In the genomic region with DNA sequence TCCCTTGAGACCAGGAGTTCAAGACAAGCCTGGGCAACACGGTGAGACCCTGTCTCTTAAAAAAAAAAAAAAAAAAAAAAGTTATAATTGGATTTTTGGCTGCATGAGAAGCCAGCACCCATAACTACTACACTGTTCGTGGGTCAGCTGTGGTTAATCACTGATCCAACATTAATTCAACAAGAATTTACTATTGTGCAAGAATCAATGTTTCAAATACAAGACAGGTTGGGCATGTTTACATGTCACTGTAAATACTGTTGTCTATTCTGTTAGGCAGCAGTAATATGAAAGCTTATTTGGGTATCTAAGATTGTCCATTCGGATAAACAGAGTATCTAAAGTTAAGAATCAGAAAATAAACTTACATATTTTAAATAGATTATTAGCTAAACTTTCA, we compare ENCODE assay signal across 1 cellular context.
TF ChIP-seq lines count a peak whose summit lies in the region.

No MANE protein-coding gene starts in this region.

TF ChIP-seq in SK-N-SH treated with all-trans-retinoic acid at 6 μM for 48 hours, 23 proteins besides CTCF, POLR2A, EP300 and RAD21 (continued from another document):
- TF ChIP-seq, protein P1, sequence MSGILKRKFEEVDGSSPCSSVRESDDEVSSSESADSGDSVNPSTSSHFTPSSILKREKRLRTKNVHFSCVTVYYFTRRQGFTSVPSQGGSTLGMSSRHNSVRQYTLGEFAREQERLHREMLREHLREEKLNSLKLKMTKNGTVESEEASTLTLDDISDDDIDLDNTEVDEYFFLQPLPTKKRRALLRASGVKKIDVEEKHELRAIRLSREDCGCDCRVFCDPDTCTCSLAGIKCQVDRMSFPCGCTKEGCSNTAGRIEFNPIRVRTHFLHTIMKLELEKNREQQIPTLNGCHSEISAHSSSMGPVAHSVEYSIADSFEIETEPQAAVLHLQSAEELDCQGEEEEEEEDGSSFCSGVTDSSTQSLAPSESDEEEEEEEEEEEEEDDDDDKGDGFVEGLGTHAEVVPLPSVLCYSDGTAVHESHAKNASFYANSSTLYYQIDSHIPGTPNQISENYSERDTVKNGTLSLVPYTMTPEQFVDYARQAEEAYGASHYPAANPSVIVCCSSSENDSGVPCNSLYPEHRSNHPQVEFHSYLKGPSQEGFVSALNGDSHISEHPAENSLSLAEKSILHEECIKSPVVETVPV (CRISPR knock-in tag; IDR thresholded peaks at IDR 0.05), result no peak
- TF ChIP-seq, protein P2, sequence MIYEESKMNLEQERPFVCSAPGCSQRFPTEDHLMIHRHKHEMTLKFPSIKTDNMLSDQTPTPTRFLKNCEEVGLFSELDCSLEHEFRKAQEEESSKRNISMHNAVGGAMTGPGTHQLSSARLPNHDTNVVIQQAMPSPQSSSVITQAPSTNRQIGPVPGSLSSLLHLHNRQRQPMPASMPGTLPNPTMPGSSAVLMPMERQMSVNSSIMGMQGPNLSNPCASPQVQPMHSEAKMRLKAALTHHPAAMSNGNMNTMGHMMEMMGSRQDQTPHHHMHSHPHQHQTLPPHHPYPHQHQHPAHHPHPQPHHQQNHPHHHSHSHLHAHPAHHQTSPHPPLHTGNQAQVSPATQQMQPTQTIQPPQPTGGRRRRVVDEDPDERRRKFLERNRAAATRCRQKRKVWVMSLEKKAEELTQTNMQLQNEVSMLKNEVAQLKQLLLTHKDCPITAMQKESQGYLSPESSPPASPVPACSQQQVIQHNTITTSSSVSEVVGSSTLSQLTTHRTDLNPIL (CRISPR knock-in tag; IDR thresholded peaks at IDR 0.05; ENCODE audit: low read depth), result no peak
- TF ChIP-seq ZNF70 (CRISPR knock-in tag; IDR thresholded peaks at IDR 0.05), result no peak
- no peak for TF ChIP-seq SNAI2 (CRISPR knock-in tag; IDR thresholded peaks at IDR 0.05)
- TF ChIP-seq ARNTL (CRISPR knock-in tag; IDR thresholded peaks at IDR 0.05; ENCODE audit: borderline replicate concordance, low read depth), result no peak
- TF ChIP-seq ZFP3 (CRISPR knock-in tag; IDR thresholded peaks at IDR 0.05), result no peak
- TF ChIP-seq ISL1 (CRISPR knock-in tag; IDR thresholded peaks at IDR 0.05), result no peak
- TF ChIP-seq ESRRG (CRISPR knock-in tag; IDR thresholded peaks at IDR 0.05), result no peak
